ENCODE assay signal across 23 cellular contexts in the genomic region with DNA sequence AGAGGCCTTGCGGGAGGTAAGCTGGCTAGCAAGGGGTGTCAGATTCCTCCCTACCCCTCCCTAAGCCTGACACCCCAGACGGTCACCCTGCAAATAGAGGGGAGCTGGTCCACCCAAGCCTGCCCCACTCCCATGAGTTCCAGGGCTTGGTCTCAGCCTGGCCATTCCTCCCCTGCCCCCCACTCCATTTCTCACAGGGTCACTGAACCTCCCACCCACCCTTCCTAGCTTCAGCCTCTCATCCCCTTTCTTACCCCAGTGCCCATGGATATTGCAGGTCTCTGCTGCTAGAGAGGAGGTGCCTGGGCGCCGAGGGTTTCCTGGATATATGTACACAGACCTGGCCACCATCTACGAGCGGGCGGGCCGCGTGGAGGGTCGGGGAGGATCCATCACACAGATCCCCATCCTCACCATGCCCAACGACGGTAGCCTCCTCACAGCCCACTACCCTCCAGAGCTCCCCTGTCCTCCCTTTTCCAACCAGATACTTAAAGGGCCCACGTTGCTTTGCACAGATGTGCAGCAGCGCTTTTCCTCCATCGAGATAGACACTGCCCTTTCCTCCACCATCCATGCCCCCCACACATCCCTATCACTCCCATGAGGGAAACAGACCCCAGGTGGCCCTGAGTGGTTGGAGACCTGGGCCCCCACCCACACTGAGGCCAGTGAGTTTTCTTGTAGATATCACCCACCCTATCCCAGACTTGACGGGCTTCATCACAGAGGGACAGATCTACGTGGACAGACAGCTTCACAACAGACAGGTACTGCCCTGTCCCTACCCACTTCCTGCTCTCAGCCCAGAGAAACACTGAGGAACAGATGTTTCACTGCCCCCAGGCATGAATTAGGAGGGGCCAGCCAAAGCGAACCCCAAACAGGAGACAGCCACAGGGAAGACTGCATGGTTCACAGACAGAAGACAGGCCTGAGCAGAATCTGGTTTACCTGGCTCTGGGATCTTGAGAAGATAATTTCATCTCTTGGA. TPM values are rescaled to one million over a fixed set of nuclear protein-coding genes. Genes with fewer than 3 reads are reported as not detected.
DNase-seq lines count a peak whose midpoint lies in the region; ATAC-seq and TF ChIP-seq lines count a peak whose summit lies in the region.
"Had no signal": no experiment of that assay in that cellular context is flagged by ENCODE, and none has a peak within 500 bp of the region (broad histone marks: within the 10 kb centered on the region; RNA-seq: fewer than 3 reads in every experiment).

No MANE protein-coding gene starts in this region.

- intact Hi-C loops in testis (cut with DNase I; ENCODE audit: low total_unique reads), result no loop called here

- peaks cover 6% of the 10 kb centered on the region for H3K4me1 ChIP-seq in testis

- no peak for TF ChIP-seq CTCF in testis (IDR thresholded peaks at IDR 0.05)

- POLR2A ChIA-PET in activated CD4-positive, alpha-beta memory T cell treated with anti-CD3 and anti-CD28 coated beads, Interleukin-2, amount 10 ng/mL, durations not matched to agents 7 days and 5 days (lab: Charles Lee), result interaction anchor here (1.1 kb wide), 1 partner anchor 15 kb away, joined by 4 read pairs; no protein-coding TSS in a partner anchor

- no peaks in the 10 kb centered on the region for H3K36me3 Mint-ChIP-seq in activated T-cell treated with anti-CD3 and anti-CD28 coated beads, Interleukin-2, amount 50 U/mL, for 24 hours (ENCODE audit: low read depth)
- no peaks in the 10 kb centered on the region for H3K36me3 Mint-ChIP-seq in activated T-cell treated with anti-CD3 and anti-CD28 coated beads, Interleukin-2, amount 50 U/mL, for 4 hours (ENCODE audit: insufficient read depth)
- H3K36me3 Mint-ChIP-seq in activated CD4-positive, alpha-beta memory T cell treated with anti-CD3 and anti-CD28 coated beads, Interleukin-2, amount 10 ng/mL, durations not matched to agents 7 days and 5 days (ENCODE audit: low read depth), result no peaks in the 10 kb centered on the region
- no peaks in the 10 kb centered on the region for H3K36me3 Mint-ChIP-seq in stimulated activated naive B cell treated with anti-CD40 and anti-IgM and Interleukin-4, amounts not matched to agents 10 μg/mL and 1 μg/mL and 100 μg/mL, for 72 hours

- H3K4me1 Mint-ChIP-seq in activated T-cell treated with anti-CD3 and anti-CD28 coated beads, Interleukin-2, amount 50 U/mL, for 24 hours (ENCODE audit: low read depth), result peaks cover 10% of the 10 kb centered on the region
- H3K4me1 Mint-ChIP-seq in activated T-cell treated with anti-CD3 and anti-CD28 coated beads, Interleukin-2, amount 50 U/mL, for 4 hours (ENCODE audit: low read depth), result peaks cover 5% of the 10 kb centered on the region
- H3K4me1 Mint-ChIP-seq in activated CD4-positive, alpha-beta memory T cell treated with anti-CD3 and anti-CD28 coated beads, Interleukin-2, amount 10 ng/mL, durations not matched to agents 7 days and 5 days, result peaks cover 10% of the 10 kb centered on the region
- peaks cover 10 to 13% of the 10 kb centered on the region in 2 donors for H3K4me1 Mint-ChIP-seq in stimulated activated naive B cell treated with anti-CD40 and anti-IgM and Interleukin-4, amounts not matched to agents 10 μg/mL and 1 μg/mL and 100 μg/mL, for 72 hours

- peaks cover 37% of the 10 kb centered on the region for H3K27me3 Mint-ChIP-seq in activated T-cell treated with anti-CD3 and anti-CD28 coated beads, Interleukin-2, amount 50 U/mL, for 24 hours
- H3K27me3 Mint-ChIP-seq in activated T-cell treated with anti-CD3 and anti-CD28 coated beads, Interleukin-2, amount 50 U/mL, for 4 hours (ENCODE audit: low read depth), result peaks cover 29% of the 10 kb centered on the region
- peaks cover 30% of the 10 kb centered on the region for H3K27me3 Mint-ChIP-seq in activated CD4-positive, alpha-beta memory T cell treated with anti-CD3 and anti-CD28 coated beads, Interleukin-2, amount 10 ng/mL, durations not matched to agents 7 days and 5 days
- H3K27me3 Mint-ChIP-seq in stimulated activated naive B cell treated with anti-CD40 and anti-IgM and Interleukin-4, amounts not matched to agents 10 μg/mL and 1 μg/mL and 100 μg/mL, for 72 hours, result peaks cover 48 to 53% of the 10 kb centered on the region in 2 donors

- CTCF ChIA-PET in activated CD4-positive, alpha-beta memory T cell treated with anti-CD3 and anti-CD28 coated beads, Interleukin-2, amount 10 ng/mL, durations not matched to agents 7 days and 5 days (lab: Charles Lee), result interaction anchor here (1.2 to 4.0 kb wide), 8 partner anchors 9 to 192 kb away, joined by 3 to 20 read pairs (median 6); no protein-coding TSS in a partner anchor

- H3K36me3 ChIP-seq in testis (ENCODE audit: low read depth, missing control alignments) (no peaks in the 10 kb centered on the region), MG63 (no peaks in the 10 kb centered on the region)

- no peak overlapping the region for H3K4me3 Mint-ChIP-seq in activated T-cell treated with anti-CD3 and anti-CD28 coated beads, Interleukin-2, amount 50 U/mL, for 24 hours
- H3K4me3 Mint-ChIP-seq in activated T-cell treated with anti-CD3 and anti-CD28 coated beads, Interleukin-2, amount 50 U/mL, for 4 hours, result no peak overlapping the region
- H3K4me3 Mint-ChIP-seq in activated CD4-positive, alpha-beta memory T cell treated with anti-CD3 and anti-CD28 coated beads, Interleukin-2, amount 10 ng/mL, durations not matched to agents 7 days and 5 days, result no peak overlapping the region
- no peak overlapping the region for H3K4me3 Mint-ChIP-seq in stimulated activated naive B cell treated with anti-CD40 and anti-IgM and Interleukin-4, amounts not matched to agents 10 μg/mL and 1 μg/mL and 100 μg/mL, for 72 hours
- H3K4me3 Mint-ChIP-seq: activated T-helper 1 cell treated with anti-CD3 and anti-CD28 coated beads, Interleukin-12 subunit alpha, Interleukin-12 subunit beta, Interleukin-2, Interleukin-4 antibody, amounts not matched to agents 30 ng/mL and 10 ng/mL and 1 ng/mL, durations not matched to agents 14 hours and 24 hours and 36 hours; stimulated activated naive CD8-positive, alpha-beta T cell treated with anti-CD3 and anti-CD28 coated beads, Interleukin-15, Interleukin-2, amounts not matched to agents 100 ng/mL and 50 ng/mL, for 24 hours had no signal

- WGBS in testis, 2 donors, result 66 to 71% methylated on average over 17 to 18 of the region's 18 CpGs

- no peak for ATAC-seq in activated T-cell treated with anti-CD3 and anti-CD28 coated beads, Interleukin-2, amount 50 U/mL, for 4 hours
- ATAC-seq in stimulated activated naive B cell treated with anti-CD40 and anti-IgM and Interleukin-4, amounts not matched to agents 10 μg/mL and 1 μg/mL and 100 μg/mL, for 72 hours (replicated peaks), result no peak
- ATAC-seq: Right ventricle myocardium inferior had no signal

- DNase-seq in activated T-cell treated with anti-CD3 and anti-CD28 coated beads, Interleukin-2, amount 50 U/mL, for 24 hours, result peak; percentile 13
- DNase-seq in activated T-cell treated with anti-CD3 and anti-CD28 coated beads, Interleukin-2, amount 50 U/mL, for 4 hours, result no peak
- peak; percentile 15 for DNase-seq in activated CD4-positive, alpha-beta memory T cell treated with anti-CD3 and anti-CD28 coated beads, Interleukin-2, amount 10 ng/mL, durations not matched to agents 7 days and 5 days
- DNase-seq in islet precursor cell (peak; percentile 47), testis (peak; percentile 11), MG63 (no peak), NCI-H1417 (lab: John Stamatoyannopoulos, UW) (no peak)
- no peak for DNase-seq in stimulated activated naive B cell treated with anti-CD40 and anti-IgM and Interleukin-4, amounts not matched to agents 10 μg/mL and 1 μg/mL and 100 μg/mL, for 72 hours
- DNase-seq: ACHN; activated CD4-positive, alpha-beta T cell treated with anti-CD3 and anti-CD28 coated beads for 48 hours; EL; GM23248; kidney glomerular epithelial cell; NCI-H1930; NCI-H2227 treated with DMSO at 0.1 percent for 48 hours; NCI-H774; occipital lobe; stimulated activated CD4-positive, alpha-beta T cell treated with anti-CD3 and anti-CD28 coated beads, Interleukin-4, amount 100 ng/mL, for 1 hour had no signal

- H3K9me3 Mint-ChIP-seq in activated T-cell treated with anti-CD3 and anti-CD28 coated beads, Interleukin-2, amount 50 U/mL, for 24 hours, result no peaks in the 10 kb centered on the region
- no peaks in the 10 kb centered on the region for H3K9me3 Mint-ChIP-seq in activated T-cell treated with anti-CD3 and anti-CD28 coated beads, Interleukin-2, amount 50 U/mL, for 4 hours
- no peaks in the 10 kb centered on the region for H3K9me3 Mint-ChIP-seq in activated CD4-positive, alpha-beta memory T cell treated with anti-CD3 and anti-CD28 coated beads, Interleukin-2, amount 10 ng/mL, durations not matched to agents 7 days and 5 days
- H3K9me3 Mint-ChIP-seq in stimulated activated naive B cell treated with anti-CD40 and anti-IgM and Interleukin-4, amounts not matched to agents 10 μg/mL and 1 μg/mL and 100 μg/mL, for 72 hours, result no peaks in the 10 kb centered on the region
- H3K9me3 Mint-ChIP-seq: activated T-helper 1 cell treated with anti-CD3 and anti-CD28 coated beads, Interleukin-12 subunit alpha, Interleukin-12 subunit beta, Interleukin-2, Interleukin-4 antibody, amounts not matched to agents 30 ng/mL and 10 ng/mL and 1 ng/mL, durations not matched to agents 14 hours and 24 hours and 36 hours; stimulated activated naive CD8-positive, alpha-beta T cell treated with anti-CD3 and anti-CD28 coated beads, Interleukin-15, Interleukin-2, amounts not matched to agents 100 ng/mL and 50 ng/mL, for 24 hours had no signal

- H3K4me3 ChIP-seq in testis, result no peak overlapping the region
- H3K4me3 ChIP-seq in MG63, result no peak overlapping the region
- H3K4me3 ChIP-seq: GM23248 had no signal

- no peak for TF ChIP-seq POLR2A in testis (IDR thresholded peaks at IDR 0.05)

- H3K27ac Mint-ChIP-seq in activated T-cell treated with anti-CD3 and anti-CD28 coated beads, Interleukin-2, amount 50 U/mL, for 24 hours, result no peak overlapping the region
- no peak overlapping the region for H3K27ac Mint-ChIP-seq in activated CD4-positive, alpha-beta memory T cell treated with anti-CD3 and anti-CD28 coated beads, Interleukin-2, amount 10 ng/mL, durations not matched to agents 7 days and 5 days
- no peak overlapping the region for H3K27ac Mint-ChIP-seq in stimulated activated naive B cell treated with anti-CD40 and anti-IgM and Interleukin-4, amounts not matched to agents 10 μg/mL and 1 μg/mL and 100 μg/mL, for 72 hours
- H3K27ac Mint-ChIP-seq: activated T-helper 1 cell treated with anti-CD3 and anti-CD28 coated beads, Interleukin-12 subunit alpha, Interleukin-12 subunit beta, Interleukin-2, Interleukin-4 antibody, amounts not matched to agents 30 ng/mL and 10 ng/mL and 1 ng/mL, durations not matched to agents 14 hours and 24 hours and 36 hours; stimulated activated naive CD8-positive, alpha-beta T cell treated with anti-CD3 and anti-CD28 coated beads, Interleukin-15, Interleukin-2, amounts not matched to agents 100 ng/mL and 50 ng/mL, for 24 hours had no signal

- H3K27me3 ChIP-seq in testis, result no peaks in the 10 kb centered on the region
- no peaks in the 10 kb centered on the region for H3K27me3 ChIP-seq in MG63

- H3K27ac ChIP-seq in testis, result no peak overlapping the region
- H3K27ac ChIP-seq: C4-2B, GM23248 had no signal

- H3K9me3 ChIP-seq in testis (no peaks in the 10 kb centered on the region), MG63 (no peaks in the 10 kb centered on the region)

RNA-seq across cellular contexts. Expression of gene ANKRD53, which starts 15.2 kb away (rescaled TPM):
- not detected for total RNA-seq in activated T-cell treated with anti-CD3 and anti-CD28 coated beads, Interleukin-2, amount 50 U/mL, for 4 hours
- total RNA-seq in activated CD4-positive, alpha-beta memory T cell treated with anti-CD3 and anti-CD28 coated beads, Interleukin-2, amount 10 ng/mL, durations not matched to agents 7 days and 5 days, result not detected
- total RNA-seq in testis, result 10 to 100 TPM; 10.6 to 36.3 TPM
- 52.2 TPM for polyA plus RNA-seq in testis (ENCODE audit: insufficient read depth, low read depth, low replicate concordance)
- not detected in 2 replicates for total RNA-seq in MG63 (2014; rRNA removed; shearing (Covaris generic); ENCODE audit: low replicate concordance)
- total RNA-seq: activated T-helper 1 cell treated with anti-CD3 and anti-CD28 coated beads, Interleukin-12 subunit alpha, Interleukin-12 subunit beta, Interleukin-2, Interleukin-4 antibody, amounts not matched to agents 30 ng/mL and 10 ng/mL and 1 ng/mL, durations not matched to agents 14 hours and 24 hours and 36 hours; GM23248; OCI-LY7 had no signal

RNA-seq across cellular contexts. Expression of gene ATP6V1B1, which starts 27.5 kb away (rescaled TPM):
- total RNA-seq in activated T-cell treated with anti-CD3 and anti-CD28 coated beads, Interleukin-2, amount 50 U/mL, for 4 hours, result not detected
- not detected for total RNA-seq in activated CD4-positive, alpha-beta memory T cell treated with anti-CD3 and anti-CD28 coated beads, Interleukin-2, amount 10 ng/mL, durations not matched to agents 7 days and 5 days
- 1 to 10 TPM; 1.7 to 2.9 TPM for total RNA-seq in testis
- polyA plus RNA-seq in testis (ENCODE audit: insufficient read depth, low read depth, low replicate concordance), result not detected
- not detected in 2 replicates for total RNA-seq in MG63 (2014; rRNA removed; shearing (Covaris generic); ENCODE audit: low replicate concordance)
- total RNA-seq: activated T-helper 1 cell treated with anti-CD3 and anti-CD28 coated beads, Interleukin-12 subunit alpha, Interleukin-12 subunit beta, Interleukin-2, Interleukin-4 antibody, amounts not matched to agents 30 ng/mL and 10 ng/mL and 1 ng/mL, durations not matched to agents 14 hours and 24 hours and 36 hours; GM23248; occipital lobe; OCI-LY7; Right ventricle myocardium inferior had no signal

RNA-seq across cellular contexts. Expression of gene TEX261, which starts 31.5 kb away (rescaled TPM):
- 10 to 100 TPM; 78.6 to 89.6 (median 79.5) TPM for total RNA-seq in activated T-cell treated with anti-CD3 and anti-CD28 coated beads, Interleukin-2, amount 50 U/mL, for 4 hours
- 10 to 100 TPM; 34.8 to 35.8 TPM for total RNA-seq in activated CD4-positive, alpha-beta memory T cell treated with anti-CD3 and anti-CD28 coated beads, Interleukin-2, amount 10 ng/mL, durations not matched to agents 7 days and 5 days
- total RNA-seq in testis, result 10 to 100 TPM; 39.0 to 40.7 TPM
- polyA plus RNA-seq in testis (ENCODE audit: insufficient read depth, low read depth, low replicate concordance), result 133 TPM
- total RNA-seq in MG63 (2014; rRNA removed; shearing (Covaris generic); ENCODE audit: low replicate concordance), result 39.8 and 78.4 TPM in 2 replicates

Comparison
In these comparisons a context has a peak if more than half of its experiments do, and no peak if none do; other contexts are left out.
1. DNase-seq: peak in activated T-cell treated with anti-CD3 and anti-CD28 coated beads, Interleukin-2, amount 50 U/mL, for 24 hours (single experiment), activated CD4-positive, alpha-beta memory T cell treated with anti-CD3 and anti-CD28 coated beads, Interleukin-2, amount 10 ng/mL, durations not matched to agents 7 days and 5 days (single experiment), islet precursor cell (single experiment) and testis (single experiment); none in activated T-cell treated with anti-CD3 and anti-CD28 coated beads, Interleukin-2, amount 50 U/mL, for 4 hours (single experiment), MG63 (single experiment), NCI-H1417 (0 of 3) and stimulated activated naive B cell treated with anti-CD40 and anti-IgM and Interleukin-4, amounts not matched to agents 10 μg/mL and 1 μg/mL and 100 μg/mL, for 72 hours (single experiment).
2. RNA of gene ANKRD53, which starts 15.2 kb away (total RNA-seq): 10.6 to 36.3 TPM in testis; not detected in activated CD4-positive, alpha-beta memory T cell treated with anti-CD3 and anti-CD28 coated beads, Interleukin-2, amount 10 ng/mL, durations not matched to agents 7 days and 5 days, not detected in activated T-cell treated with anti-CD3 and anti-CD28 coated beads, Interleukin-2, amount 50 U/mL, for 4 hours and not detected in MG63; every median in the first group is over 4 times any median in the second.